In genomic region chr10:9244880-9245279, GRCh38 we compare ENCODE assay signal across 29 cellular contexts.
"Had no signal": no experiment of that assay in that cellular context is flagged by ENCODE, and none has a peak within 500 bp of the region (broad histone marks: within the 10 kb centered on the region; RNA-seq: fewer than 3 reads in every experiment).

No MANE protein-coding gene starts in this region.

- H3K4me3 Mint-ChIP-seq: activated CD4-positive, alpha-beta T cell treated with anti-CD3 and anti-CD28 coated beads for 36 hours; activated naive CD4-positive, alpha-beta T cell treated with anti-CD3 and anti-CD28 coated beads for 36 hours; activated naive CD8-positive, alpha-beta T cell treated with anti-CD3 and anti-CD28 coated beads for 36 hours; effector memory CD8-positive, alpha-beta T cell; natural killer cell treated with Interleukin-12 subunit alpha and Interleukin-12 subunit beta and Interleukin-15 and Interleukin-18, amount 100 ng/mL, for 72 hours; stimulated activated naive B cell treated with anti-CD40 and anti-IgM and Interleukin-4, amounts not matched to agents 10 μg/mL and 1 μg/mL and 100 μg/mL, for 72 hours; T-helper 2 cell treated with Interferon-gamma antibody and Interleukin-4, amounts not matched to agents 5 μg/mL and 100 μg/mL, for 36 hours had no signal

- H3K4me1 ChIP-seq: adrenal gland, colonic mucosa, heart left ventricle, left ventricle myocardium inferior, prostate gland, stomach, tibial artery, upper lobe of right lung had no signal

- ATAC-seq: activated CD4-positive, alpha-beta T cell treated with anti-CD3 and anti-CD28 coated beads for 36 hours; effector memory CD8-positive, alpha-beta T cell; heart left ventricle; natural killer cell treated with Interleukin-12 subunit alpha and Interleukin-12 subunit beta and Interleukin-15 and Interleukin-18, amount 100 ng/mL, for 72 hours; stimulated activated naive B cell treated with anti-CD40 and anti-IgM and Interleukin-4, amounts not matched to agents 10 μg/mL and 1 μg/mL and 100 μg/mL, for 72 hours; upper lobe of right lung had no signal

- H3K9me3 ChIP-seq: adrenal gland, body of pancreas, colonic mucosa, heart left ventricle, neutrophil, prostate gland, stomach, tibial artery, upper lobe of right lung had no signal

- H3K4me1 Mint-ChIP-seq: activated CD4-positive, alpha-beta T cell treated with anti-CD3 and anti-CD28 coated beads for 36 hours; activated naive CD8-positive, alpha-beta T cell treated with anti-CD3 and anti-CD28 coated beads for 36 hours; stimulated activated naive B cell treated with anti-CD40 and anti-IgM and Interleukin-4, amounts not matched to agents 10 μg/mL and 1 μg/mL and 100 μg/mL, for 72 hours had no signal

- H3K4me2 ChIP-seq: smooth muscle cell had no signal

- H3K27ac Mint-ChIP-seq: activated CD4-positive, alpha-beta T cell treated with anti-CD3 and anti-CD28 coated beads for 36 hours; activated naive CD4-positive, alpha-beta T cell treated with anti-CD3 and anti-CD28 coated beads for 36 hours; activated naive CD8-positive, alpha-beta T cell treated with anti-CD3 and anti-CD28 coated beads for 36 hours; effector memory CD8-positive, alpha-beta T cell; natural killer cell treated with Interleukin-12 subunit alpha and Interleukin-12 subunit beta and Interleukin-15 and Interleukin-18, amount 100 ng/mL, for 72 hours; stimulated activated naive B cell treated with anti-CD40 and anti-IgM and Interleukin-4, amounts not matched to agents 10 μg/mL and 1 μg/mL and 100 μg/mL, for 72 hours; T-helper 2 cell treated with Interferon-gamma antibody and Interleukin-4, amounts not matched to agents 5 μg/mL and 100 μg/mL, for 36 hours had no signal

- H3K27ac ChIP-seq: adrenal gland, cardiac muscle cell, colonic mucosa, heart left ventricle, left ventricle myocardium inferior, neutrophil, prostate gland, stomach, tibial artery, upper lobe of right lung had no signal

- DNase-seq: activated CD4-positive, alpha-beta T cell treated with anti-CD3 and anti-CD28 coated beads for 36 hours; activated CD4-positive, CD25-positive, alpha-beta regulatory T cell; activated effector memory CD4-positive, alpha-beta T cell treated with Interleukin-2 at 50 U/mL for 16 hours; activated naive CD4-positive, alpha-beta T cell treated with anti-CD3 and anti-CD28 coated beads for 36 hours; activated naive CD8-positive, alpha-beta T cell treated with anti-CD3 and anti-CD28 coated beads for 36 hours; adrenal gland; aorta; colonic mucosa; effector memory CD8-positive, alpha-beta T cell; erythroblast; foreskin fibroblast; heart left ventricle; left ventricle myocardium inferior; mesendoderm; stimulated activated CD4-positive, alpha-beta T cell treated with anti-CD3 and anti-CD28 coated beads, Interleukin-1b, Interleukin-23, amount 100 ng/mL, for 48 hours; stimulated activated CD4-positive, alpha-beta T cell treated with anti-CD3 and anti-CD28 coated beads, Interleukin-4, amount 100 ng/mL, for 4 hours; stimulated activated naive B cell treated with anti-CD40 and anti-IgM and Interleukin-4, amounts not matched to agents 10 μg/mL and 1 μg/mL and 100 μg/mL, for 72 hours; stomach; T-helper 1 cell; tibial artery; upper lobe of right lung had no signal

- H3K36me3 ChIP-seq: adrenal gland, cardiac muscle cell, colonic mucosa, heart left ventricle, left ventricle myocardium inferior, neutrophil, prostate gland, stomach, tibial artery, upper lobe of right lung had no signal

- H3K27me3 ChIP-seq: adrenal gland, body of pancreas, cardiac muscle cell, colonic mucosa, neutrophil, tibial artery, upper lobe of right lung had no signal

- H3K9me3 Mint-ChIP-seq: activated naive CD4-positive, alpha-beta T cell treated with anti-CD3 and anti-CD28 coated beads for 36 hours; activated naive CD8-positive, alpha-beta T cell treated with anti-CD3 and anti-CD28 coated beads for 36 hours; effector memory CD8-positive, alpha-beta T cell; natural killer cell treated with Interleukin-12 subunit alpha and Interleukin-12 subunit beta and Interleukin-15 and Interleukin-18, amount 100 ng/mL, for 72 hours; T-helper 2 cell treated with Interferon-gamma antibody and Interleukin-4, amounts not matched to agents 5 μg/mL and 100 μg/mL, for 36 hours had no signal

- H3K36me3 Mint-ChIP-seq: activated naive CD8-positive, alpha-beta T cell treated with anti-CD3 and anti-CD28 coated beads for 36 hours; natural killer cell treated with Interleukin-12 subunit alpha and Interleukin-12 subunit beta and Interleukin-15 and Interleukin-18, amount 100 ng/mL, for 72 hours; stimulated activated naive B cell treated with anti-CD40 and anti-IgM and Interleukin-4, amounts not matched to agents 10 μg/mL and 1 μg/mL and 100 μg/mL, for 72 hours had no signal

- H3K4me3 ChIP-seq: adrenal gland, body of pancreas, cardiac muscle cell, colonic mucosa, heart left ventricle, left ventricle myocardium inferior, lung, prostate gland, smooth muscle cell, stomach, tibial artery, upper lobe of right lung had no signal
